ENCODE assay signal across 14 cellular contexts in genomic region chr7:151433721-151434400, GRCh38. TPM values are rescaled to one million over a fixed set of nuclear protein-coding genes. Genes with fewer than 3 reads are reported as not detected.
"Had no signal": no experiment of that assay in that cellular context is flagged by ENCODE, and none has a peak within 500 bp of the region (broad histone marks: within the 10 kb centered on the region; RNA-seq: fewer than 3 reads in every experiment).

No MANE protein-coding gene starts in this region.

- H3K36me3 Mint-ChIP-seq: type B pancreatic cell had no signal

- H3K4me3 ChIP-seq: adrenal gland, colonic mucosa, mucosa of descending colon had no signal

- H3K9me3 Mint-ChIP-seq: activated naive CD4-positive, alpha-beta T cell treated with anti-CD3 and anti-CD28 coated beads for 36 hours; nephron; T-helper 2 cell treated with Interferon-gamma antibody and Interleukin-4, amounts not matched to agents 5 μg/mL and 100 μg/mL, for 36 hours; type B pancreatic cell had no signal

- H3K27ac Mint-ChIP-seq: type B pancreatic cell had no signal

- H3K36me3 ChIP-seq: adrenal gland, colonic mucosa had no signal

- H3K27me3 Mint-ChIP-seq: type B pancreatic cell had no signal

- H3K4me1 ChIP-seq: adrenal gland, colonic mucosa, foreskin keratinocyte had no signal

- H3K4me3 Mint-ChIP-seq: nephron, type B pancreatic cell had no signal

- DNase-seq: activated CD8-positive, alpha-beta memory T cell treated with anti-CD3 and anti-CD28 coated beads for 24 hours; activated naive CD4-positive, alpha-beta T cell treated with anti-CD3 and anti-CD28 coated beads for 36 hours; adrenal gland; caudate nucleus; colonic mucosa; left colon; mucosa of descending colon; small intestine had no signal

- H3K27ac ChIP-seq: adrenal gland, colonic mucosa, foreskin keratinocyte had no signal

- ATAC-seq: left colon had no signal

- H3K27me3 ChIP-seq: colonic mucosa had no signal

- H3K9me3 ChIP-seq: adrenal gland, colonic mucosa, mucosa of descending colon had no signal

RNA-seq across cellular contexts. Expression of gene CRYGN, which starts 6.1 kb away (rescaled TPM):
- total RNA-seq: activated naive CD4-positive, alpha-beta T cell treated with anti-CD3 and anti-CD28 coated beads for 36 hours; colonic mucosa; endothelial cell of umbilical vein; foreskin keratinocyte; lung microvascular endothelial cell had no signal
- polyA plus RNA-seq: endothelial cell of umbilical vein, foreskin keratinocyte had no signal

RNA-seq across cellular contexts. Expression of gene WDR86, which starts 24.0 kb away (rescaled TPM):
- total RNA-seq: activated naive CD4-positive, alpha-beta T cell treated with anti-CD3 and anti-CD28 coated beads for 36 hours; endothelial cell of umbilical vein; foreskin keratinocyte; lung microvascular endothelial cell had no signal
- polyA plus RNA-seq: endothelial cell of umbilical vein, foreskin keratinocyte had no signal
